ENCODE assay signal across 8 cellular contexts in the genomic region with DNA sequence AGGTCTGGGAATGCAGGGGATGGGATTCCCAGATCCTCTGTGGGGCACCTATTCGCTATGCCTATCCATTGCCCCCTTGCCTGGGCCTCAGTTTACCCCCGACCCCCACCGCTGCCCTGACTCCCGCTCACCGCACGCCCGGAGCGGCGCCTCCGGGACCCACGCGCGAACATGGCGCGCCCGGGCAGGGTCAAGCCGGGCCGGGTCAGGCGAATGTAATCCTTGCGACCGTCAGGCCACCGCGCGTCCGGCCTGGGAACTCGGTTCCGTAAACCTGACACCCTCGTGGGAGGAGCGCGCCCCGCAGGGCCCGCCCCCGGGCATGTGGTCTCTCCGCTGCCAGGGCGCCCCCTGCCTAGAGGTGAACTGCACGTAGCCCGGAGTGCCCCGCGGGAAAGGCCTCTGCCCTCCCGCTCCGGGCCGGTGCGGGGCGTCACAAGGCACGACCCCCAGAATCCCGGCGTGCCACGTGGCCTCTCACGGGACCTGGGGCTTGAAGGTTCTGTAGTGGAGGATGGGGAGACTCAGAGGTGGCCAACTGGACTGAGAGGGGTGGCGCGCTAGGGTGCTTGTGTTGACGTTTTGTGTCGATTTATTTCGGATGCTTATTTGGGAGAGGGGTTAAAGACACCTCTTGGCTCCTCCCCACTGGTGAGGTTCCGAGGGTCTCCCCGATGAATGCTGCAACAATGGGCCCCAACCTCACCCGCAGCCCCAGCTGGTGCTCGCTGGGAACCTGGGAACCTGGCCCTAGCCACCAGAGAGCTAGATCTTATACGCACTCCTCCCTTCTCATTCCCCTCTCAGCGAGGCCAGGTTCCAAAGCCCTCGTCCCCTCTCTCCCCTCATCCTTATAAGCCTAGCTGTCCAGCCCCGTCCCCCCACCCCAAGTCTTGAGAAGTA. TPM values are rescaled to one million over a fixed set of nuclear protein-coding genes. Genes with fewer than 3 reads are reported as not detected.
DNase-seq lines count a peak whose midpoint lies in the region; ATAC-seq and TF ChIP-seq lines count a peak whose summit lies in the region.

TSS of gene PRICKLE3 (minus strand) at position 249 of the 903 bp plus-strand sequence. CDS start at position 173, 76 bp downstream.

- H3K4me1 ChIP-seq in cardiac muscle cell (ENCODE audit: low read depth) (no peaks in the 10 kb centered on the region), prostate gland (replicated peaks) (no peaks in the 10 kb centered on the region)

- no peaks in the 10 kb centered on the region for H3K36me3 ChIP-seq in cardiac muscle cell
- no peaks in the 10 kb centered on the region for H3K36me3 ChIP-seq in prostate gland

- DNase-seq in SHP77 (lab: John Stamatoyannopoulos, UW) (peak; percentile 32 to 54), SHP77 treated with DMSO at 0.1 percent for 48 hours (lab: John Stamatoyannopoulos, UW) (no peak), cardiac muscle cell (ENCODE audit: low read depth in 1 of 2, low spot score in 1 of 2) (peak; percentile 60 to 85), prostate gland (ENCODE audit: low spot score) (peak; percentile 80)

- TF ChIP-seq CTCF in cardiac muscle cell (IDR thresholded peaks at IDR 0.05; ENCODE audit: low read depth, low read length) (peak; percentile 42), prostate gland (IDR thresholded peaks at IDR 0.05) (peak in 3 of 4 experiments; percentile 48 to 65 (median 56))

- peaks cover 4 to 14% (median 8%) of the 10 kb centered on the region in 3 donors for H3K4me1 Mint-ChIP-seq in IgD-negative memory B cell
- peaks cover 6% of the 10 kb centered on the region for H3K4me1 Mint-ChIP-seq in activated naive CD4-positive, alpha-beta T cell treated with anti-CD3 and anti-CD28 coated beads, Interleukin-2, amount 50 U/mL, for 24 hours

- H3K36me3 Mint-ChIP-seq in IgD-negative memory B cell: no peaks in the 10 kb centered on the region
- H3K36me3 Mint-ChIP-seq in activated naive CD4-positive, alpha-beta T cell treated with anti-CD3 and anti-CD28 coated beads, Interleukin-2, amount 50 U/mL, for 24 hours: no peaks in the 10 kb centered on the region

- no peaks in the 10 kb centered on the region for H3K27me3 Mint-ChIP-seq in IgD-negative memory B cell
- H3K27me3 Mint-ChIP-seq in activated naive CD4-positive, alpha-beta T cell treated with anti-CD3 and anti-CD28 coated beads, Interleukin-2, amount 50 U/mL, for 24 hours: no peaks in the 10 kb centered on the region

- peak within 1 kb of the TSS; percentile 33 for H3K4me3 ChIP-seq in cardiac muscle cell
- H3K4me3 ChIP-seq in prostate gland: peak within 1 kb of the TSS; percentile 40 to 41

- no peaks in the 10 kb centered on the region for H3K27me3 ChIP-seq in cardiac muscle cell
- H3K27me3 ChIP-seq in prostate gland (replicated peaks; ENCODE audit: insufficient read depth): no peaks in the 10 kb centered on the region

- WGBS in prostate gland: 5% methylated on average over 26 of the region's 62 CpGs

- no peaks in the 10 kb centered on the region for H3K9me3 Mint-ChIP-seq in IgD-negative memory B cell
- H3K9me3 Mint-ChIP-seq in activated naive CD4-positive, alpha-beta T cell treated with anti-CD3 and anti-CD28 coated beads, Interleukin-2, amount 50 U/mL, for 24 hours: no peaks in the 10 kb centered on the region

- intact Hi-C loops in prostate gland (cut with DNase I): no loop called here

- peak; percentile 74 for TF ChIP-seq POLR2A in Raji (IDR thresholded peaks at IDR 0.05; ENCODE audit: insufficient read depth, low read depth, low read length)
- peak; percentile 85 for TF ChIP-seq POLR2A in prostate gland (IDR thresholded peaks at IDR 0.05)

- peak within 1 kb of the TSS; percentile 76 to 98 (median 78) for H3K27ac Mint-ChIP-seq in IgD-negative memory B cell
- peak within 1 kb of the TSS; percentile 46 for H3K27ac Mint-ChIP-seq in activated naive CD4-positive, alpha-beta T cell treated with anti-CD3 and anti-CD28 coated beads, Interleukin-2, amount 50 U/mL, for 24 hours

- no peaks in the 10 kb centered on the region for H3K9me3 ChIP-seq in cardiac muscle cell (ENCODE audit: low read depth)
- no peaks in the 10 kb centered on the region for H3K9me3 ChIP-seq in prostate gland

- peak within 1 kb of the TSS; percentile 46 for H3K27ac ChIP-seq in cardiac muscle cell
- H3K27ac ChIP-seq in prostate gland: peak within 1 kb of the TSS; percentile 75 to 80

- H3K4me3 Mint-ChIP-seq in IgD-negative memory B cell: peak within 1 kb of the TSS; percentile 73 to 89 (median 88)
- H3K4me3 Mint-ChIP-seq in activated naive CD4-positive, alpha-beta T cell treated with anti-CD3 and anti-CD28 coated beads, Interleukin-2, amount 50 U/mL, for 24 hours: peak within 1 kb of the TSS; percentile 81

- no peak for ATAC-seq in HG02852 (IDR thresholded peaks at IDR 0.05; ENCODE audit: unreplicated experiment)

RNA-seq across cellular contexts. Expression of gene PRICKLE3, which starts in this region (rescaled TPM):
- 9.5 TPM for polyA plus RNA-seq in IgD-negative memory B cell
- total RNA-seq in cardiac muscle cell: 10.5 and 16.5 TPM in 2 replicates
- polyA plus RNA-seq in cardiac muscle cell: 8.1 and 10.9 TPM in 2 replicates
- 10 to 100 TPM; 17.4 to 20.5 TPM for total RNA-seq in prostate gland
